8 cellular contexts compared by ENCODE assay signal in the genomic region with DNA sequence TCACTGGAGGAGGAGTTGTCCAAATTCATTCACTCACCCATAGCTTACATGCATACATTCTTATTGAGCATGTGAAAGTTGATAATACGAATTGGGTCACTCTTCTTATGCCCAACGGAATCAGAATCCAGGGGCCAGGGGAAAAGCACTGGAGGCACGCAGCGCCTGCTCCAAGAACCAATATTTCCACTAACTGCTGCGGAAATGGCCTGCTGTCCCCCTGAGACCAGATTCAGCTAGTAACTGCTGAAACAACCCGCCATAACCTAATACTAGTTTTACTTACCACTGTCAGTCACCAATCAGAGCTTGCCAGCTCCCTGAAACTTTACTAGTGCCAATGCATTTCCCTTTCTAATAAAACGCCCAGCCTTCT. TPM values are rescaled to one million over a fixed set of nuclear protein-coding genes. Genes with fewer than 3 reads are reported as not detected.
DNase-seq lines count a peak whose midpoint lies in the region; TF ChIP-seq lines count a peak whose summit lies in the region.

No MANE protein-coding gene starts in this region.

- no peaks in the 10 kb centered on the region for H3K9me2 ChIP-seq in neural cell (ENCODE audit: insufficient read depth, low read length)

- POLR2A ChIA-PET in BJ (lab: Charles Lee): interaction anchor here (0.5 kb wide), 1 partner anchor 41 kb away, joined by 3 read pairs; no protein-coding TSS in a partner anchor

- TF ChIP-seq EP300 in neural cell (conservative IDR thresholded peaks at IDR 0.05; ENCODE audit: poor library complexity, severe bottlenecking): no peak

- H3K27ac ChIP-seq in effector memory CD4-positive, alpha-beta T cell (ENCODE audit: insufficient read depth, low read length, poor library complexity, severe bottlenecking): peak overlapping the region; percentile 70
- peak overlapping the region; percentile 74 for H3K27ac ChIP-seq in neural cell (ENCODE audit: low read length)

- H3K79me2 ChIP-seq in neural cell (replicated peaks; ENCODE audit: insufficient read depth, low read length): peaks cover 39% of the 10 kb centered on the region

- no peak for TF ChIP-seq RAD21 in neural cell (conservative IDR thresholded peaks at IDR 0.05)

- H3K36me3 ChIP-seq in BJ (ENCODE audit: control insufficient read depth, insufficient read depth, low read length) (no peaks in the 10 kb centered on the region), neural cell (ENCODE audit: insufficient read depth, low read length) (no peaks in the 10 kb centered on the region)
- H3K36me3 ChIP-seq in effector memory CD4-positive, alpha-beta T cell (ENCODE audit: control insufficient read depth, insufficient read depth, low read length): no peaks in the 10 kb centered on the region

- H3K9me3 ChIP-seq in effector memory CD4-positive, alpha-beta T cell (ENCODE audit: control insufficient read depth, low read length): no peaks in the 10 kb centered on the region
- no peaks in the 10 kb centered on the region for H3K9me3 ChIP-seq in neural cell (ENCODE audit: low read length)

- H3K27me3 ChIP-seq in BJ (ENCODE audit: control insufficient read depth, insufficient read depth, low read length) (no peaks in the 10 kb centered on the region), neural cell (ENCODE audit: insufficient read depth, low read depth, low read length) (peaks cover 17% of the 10 kb centered on the region)
- no peaks in the 10 kb centered on the region for H3K27me3 ChIP-seq in effector memory CD4-positive, alpha-beta T cell (replicated peaks; ENCODE audit: control insufficient read depth, insufficient read depth, low read length, poor library complexity, severe bottlenecking)

- no peak for TF ChIP-seq POLR2A in NB4 (IDR thresholded peaks at IDR 0.05; ENCODE audit: extremely low read depth, insufficient read length)

- peak overlapping the region; percentile 79 for H3K4me3 ChIP-seq in BJ (ENCODE audit: low read depth, low read length)
- peak overlapping the region; percentile 79 for H3K4me3 ChIP-seq in NB4 (ENCODE audit: low read depth, low read length)
- H3K4me3 ChIP-seq in effector memory CD4-positive, alpha-beta T cell (ENCODE audit: insufficient read depth, low read depth, low read length, poor library complexity, severe bottlenecking): peak overlapping the region; percentile 69
- H3K4me3 ChIP-seq in neural cell (ENCODE audit: low read length): peak overlapping the region; percentile 82

- peak overlapping the region; percentile 96 for H2AFZ ChIP-seq in neural cell (ENCODE audit: low read depth, low read length)

- peaks cover 39% of the 10 kb centered on the region for H3K4me1 ChIP-seq in effector memory CD4-positive, alpha-beta T cell (ENCODE audit: control insufficient read depth, insufficient read depth, low read length, poor library complexity, severe bottlenecking)

- DNase-seq in BJ (ENCODE audit: low read depth) (no peak), NB4 (ENCODE audit: low read depth) (no peak), NCI-H2196 (lab: John Stamatoyannopoulos, UW; ENCODE audit: unreplicated experiment) (no peak), DMS153 (lab: John Stamatoyannopoulos, UW) (no peak), SIG-M5 treated with dmso at 0.1 percent for 504 hours (lab: John Stamatoyannopoulos, UW; ENCODE audit: unreplicated experiment) (no peak)
- no peak for DNase-seq in effector memory CD4-positive, alpha-beta T cell
- no peak for DNase-seq in stimulated activated CD4-positive, alpha-beta T cell treated with anti-CD3 and anti-CD28 coated beads, Interleukin-1b, Interleukin-23, amount 100 ng/mL, for 48 hours

- H4K20me1 ChIP-seq in neural cell (ENCODE audit: insufficient read depth): no peaks in the 10 kb centered on the region

- TF ChIP-seq CTCF in BJ (IDR thresholded peaks at IDR 0.05; ENCODE audit: insufficient read depth, low read depth, low read length) (no peak), NB4 (IDR thresholded peaks at IDR 0.05; ENCODE audit: low read depth, low read length) (no peak), neural cell (IDR thresholded peaks at IDR 0.05; ENCODE audit: poor library complexity, severe bottlenecking) (no peak)

- peak overlapping the region; percentile 65 for H3K9ac ChIP-seq in neural cell (ENCODE audit: low read length)

- CTCF ChIA-PET in BJ (lab: Yijun Ruan, JAX): interaction anchor here (1.0 to 1.4 kb wide), 3 partner anchors 14 to 180 kb away, joined by 3 read pairs; no protein-coding TSS in a partner anchor

- H3K4me2 ChIP-seq in neural cell (ENCODE audit: low read length): peak overlapping the region; percentile 78

- no peaks in the 10 kb centered on the region for H3F3A ChIP-seq in neural cell (ENCODE audit: insufficient read depth, low read length, poor library complexity, severe bottlenecking)

TF ChIP-seq in neural cell, 6 proteins besides CTCF, POLR2A, EP300 and RAD21:
- no peak for TF ChIP-seq MXI1 (conservative IDR thresholded peaks at IDR 0.05; ENCODE audit: poor library complexity, severe bottlenecking)
- TF ChIP-seq POLR2AphosphoS5 (IDR thresholded peaks at IDR 0.05): no peak
- TF ChIP-seq, protein P1, sequence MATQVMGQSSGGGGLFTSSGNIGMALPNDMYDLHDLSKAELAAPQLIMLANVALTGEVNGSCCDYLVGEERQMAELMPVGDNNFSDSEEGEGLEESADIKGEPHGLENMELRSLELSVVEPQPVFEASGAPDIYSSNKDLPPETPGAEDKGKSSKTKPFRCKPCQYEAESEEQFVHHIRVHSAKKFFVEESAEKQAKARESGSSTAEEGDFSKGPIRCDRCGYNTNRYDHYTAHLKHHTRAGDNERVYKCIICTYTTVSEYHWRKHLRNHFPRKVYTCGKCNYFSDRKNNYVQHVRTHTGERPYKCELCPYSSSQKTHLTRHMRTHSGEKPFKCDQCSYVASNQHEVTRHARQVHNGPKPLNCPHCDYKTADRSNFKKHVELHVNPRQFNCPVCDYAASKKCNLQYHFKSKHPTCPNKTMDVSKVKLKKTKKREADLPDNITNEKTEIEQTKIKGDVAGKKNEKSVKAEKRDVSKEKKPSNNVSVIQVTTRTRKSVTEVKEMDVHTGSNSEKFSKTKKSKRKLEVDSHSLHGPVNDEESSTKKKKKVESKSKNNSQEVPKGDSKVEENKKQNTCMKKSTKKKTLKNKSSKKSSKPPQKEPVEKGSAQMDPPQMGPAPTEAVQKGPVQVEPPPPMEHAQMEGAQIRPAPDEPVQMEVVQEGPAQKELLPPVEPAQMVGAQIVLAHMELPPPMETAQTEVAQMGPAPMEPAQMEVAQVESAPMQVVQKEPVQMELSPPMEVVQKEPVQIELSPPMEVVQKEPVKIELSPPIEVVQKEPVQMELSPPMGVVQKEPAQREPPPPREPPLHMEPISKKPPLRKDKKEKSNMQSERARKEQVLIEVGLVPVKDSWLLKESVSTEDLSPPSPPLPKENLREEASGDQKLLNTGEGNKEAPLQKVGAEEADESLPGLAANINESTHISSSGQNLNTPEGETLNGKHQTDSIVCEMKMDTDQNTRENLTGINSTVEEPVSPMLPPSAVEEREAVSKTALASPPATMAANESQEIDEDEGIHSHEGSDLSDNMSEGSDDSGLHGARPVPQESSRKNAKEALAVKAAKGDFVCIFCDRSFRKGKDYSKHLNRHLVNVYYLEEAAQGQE (IDR thresholded peaks at IDR 0.05; ENCODE audit: borderline replicate concordance): no peak
- no peak for TF ChIP-seq EZH2 (IDR thresholded peaks at IDR 0.05; ENCODE audit: borderline replicate concordance, insufficient read depth, low read length, poor library complexity, severe bottlenecking)
- TF ChIP-seq SMC3 (conservative IDR thresholded peaks at IDR 0.05; ENCODE audit: poor library complexity): no peak
- no peak for TF ChIP-seq TAF1 (IDR thresholded peaks at IDR 0.05; ENCODE audit: low read depth)

RNA-seq across cellular contexts. Expression of a gene that starts 0.6 kb away (rescaled TPM):
- polyA plus RNA-seq in BJ (2011; rRNA removed): 476 and 549 TPM in 2 replicates
- 190 and 274 TPM in 2 replicates for polyA minus RNA-seq in BJ (2011; rRNA and poly(A)+ RNA removed)
- polyA plus RNA-seq in neural cell: 150 and 156 TPM in 2 replicates
- polyA minus RNA-seq in neural cell: 76.6 and 77.4 TPM in 2 replicates
